ENCODE assay signal across 9 cellular contexts in genomic region chr21:26140185-26140584, GRCh38. TPM values are rescaled to one million over a fixed set of nuclear protein-coding genes. Genes with fewer than 3 reads are reported as not detected.
DNase-seq lines count a peak whose midpoint lies in the region; ATAC-seq and TF ChIP-seq lines count a peak whose summit lies in the region.
"Had no signal": no experiment of that assay in that cellular context is flagged by ENCODE, and none has a peak within 500 bp of the region (broad histone marks: within the 10 kb centered on the region; RNA-seq: fewer than 3 reads in every experiment).

No MANE protein-coding gene starts in this region.

- H3K4me1 ChIP-seq in mesenchymal stem cell (ENCODE audit: control insufficient read depth, insufficient read depth, low read depth, low read length), result peaks cover 4% of the 10 kb centered on the region

- WGBS in mesenchymal stem cell, result 20% methylated on average over 5 of the region's 6 CpGs

- H3K4me3 ChIP-seq in coronary artery, result peak overlapping the region; percentile 21
- no peak overlapping the region for H3K4me3 ChIP-seq in mesenchymal stem cell (ENCODE audit: insufficient read depth in 1 of 2, low read depth in 1 of 2, low read length in 2 of 2)

- H4K91ac ChIP-seq in mesenchymal stem cell (ENCODE audit: low read length), result no peak overlapping the region

- no peak for TF ChIP-seq CTCF in coronary artery (IDR thresholded peaks at IDR 0.05)

- H3K23ac ChIP-seq in mesenchymal stem cell (ENCODE audit: low read length in 2 of 2), result no peak overlapping the region

- no peak overlapping the region for H3K4me2 ChIP-seq in mesenchymal stem cell (ENCODE audit: low read length, poor library complexity, severe bottlenecking)

- H2BK15ac ChIP-seq in mesenchymal stem cell (ENCODE audit: low read depth, poor library complexity, severe bottlenecking), result no peak overlapping the region

- peak; percentile 82 for DNase-seq in AG20443 (ENCODE audit: low spot score)
- peak; percentile 98 for DNase-seq in LHCN-M2 (ENCODE audit: low read depth)
- no peak for DNase-seq in coronary artery (ENCODE audit: low spot score)
- peak; percentile 99 for DNase-seq in mesenchymal stem cell
- no peak for DNase-seq in NCI-H524 (lab: John Stamatoyannopoulos, UW)
- DNase-seq in GM19238 (ENCODE audit: insufficient read length, low spot score), result no peak
- DNase-seq: activated CD8-positive, alpha-beta memory T cell treated with anti-CD3 and anti-CD28 coated beads, Interleukin-2, amount 50 U/mL, for 4 hours had no signal

- no peak overlapping the region for H2AK5ac ChIP-seq in mesenchymal stem cell (ENCODE audit: low read length, severe bottlenecking)

- H3K79me1 ChIP-seq in mesenchymal stem cell (replicated peaks; ENCODE audit: low read length, poor library complexity, severe bottlenecking), result peaks cover 8% of the 10 kb centered on the region

- H2BK120ac ChIP-seq in mesenchymal stem cell (ENCODE audit: low read depth, low read length), result no peak overlapping the region

- no peak overlapping the region for H2AFZ ChIP-seq in mesenchymal stem cell (ENCODE audit: low read depth, low read length)

- no peak overlapping the region for H3K4ac ChIP-seq in mesenchymal stem cell (ENCODE audit: low read depth in 1 of 2, low read length in 2 of 2)

- ATAC-seq in HG03196 (IDR thresholded peaks at IDR 0.05; ENCODE audit: unreplicated experiment) (no peak), GM18502 (IDR thresholded peaks at IDR 0.05; ENCODE audit: poor library complexity, unreplicated experiment) (no peak)

- H3K9ac ChIP-seq in mesenchymal stem cell (ENCODE audit: low read length), result peak overlapping the region; percentile 57

- H4K8ac ChIP-seq in mesenchymal stem cell (ENCODE audit: low read length), result no peak overlapping the region

- H3K18ac ChIP-seq in mesenchymal stem cell (ENCODE audit: low read depth in 1 of 2, low read length in 2 of 2), result no peak overlapping the region

- H2BK5ac ChIP-seq in mesenchymal stem cell (ENCODE audit: low read depth, low read length, poor library complexity, severe bottlenecking), result no peak overlapping the region

- peak overlapping the region in 1 of 2 donors; percentile 15 for H3K27ac ChIP-seq in coronary artery
- H3K27ac ChIP-seq in mesenchymal stem cell (ENCODE audit: low read length, poor library complexity, severe bottlenecking), result peak overlapping the region; percentile 0

- H2BK12ac ChIP-seq in mesenchymal stem cell (ENCODE audit: low read length in 2 of 2), result no peak overlapping the region

- H3K9me3 ChIP-seq in mesenchymal stem cell (ENCODE audit: control insufficient read depth, low read length), result no peaks in the 10 kb centered on the region

- no peak overlapping the region for H3K14ac ChIP-seq in mesenchymal stem cell (ENCODE audit: low read length in 2 of 2)

- no peaks in the 10 kb centered on the region for H3K27me3 ChIP-seq in mesenchymal stem cell (ENCODE audit: control insufficient read depth in 1 of 2, insufficient read depth in 1 of 2, low read length in 2 of 2)

- H3K36me3 ChIP-seq in mesenchymal stem cell (ENCODE audit: control insufficient read depth in 1 of 2, insufficient read depth in 2 of 2, low read depth in 1 of 2, low read length in 2 of 2), result peaks cover 6 to 45% of the 10 kb centered on the region in 2 experiments

RNA-seq across cellular contexts. Expression of gene APP, which starts 30.4 kb away (rescaled TPM):
- 266 and 329 TPM in 2 replicates for total RNA-seq in LHCN-M2 (2014; rRNA removed)
- polyA plus RNA-seq in LHCN-M2 (2012), result 313 TPM
- polyA plus RNA-seq in mesenchymal stem cell (2013, experiment 1 of 2), result 698 TPM
- polyA plus RNA-seq in mesenchymal stem cell (2013, experiment 2 of 2), result 694 TPM

Comparison
In these comparisons a context has a peak if more than half of its experiments do, and no peak if none do; other contexts are left out.
1. DNase-seq: peak in AG20443 (single experiment), LHCN-M2 (single experiment) and mesenchymal stem cell (single experiment); none in coronary artery (single experiment), NCI-H524 (0 of 2) and GM19238 (single experiment).